14 cellular contexts compared by ENCODE assay signal in genomic region chr19:18253716-18254115, GRCh38. TPM values are rescaled to one million over a fixed set of nuclear protein-coding genes. Genes with fewer than 3 reads are reported as not detected.
DNase-seq lines count a peak whose midpoint lies in the region; FAIRE-seq and TF ChIP-seq lines count a peak whose summit lies in the region.
"Had no signal": no experiment of that assay in that cellular context is flagged by ENCODE, and none has a peak within 500 bp of the region (broad histone marks: within the 10 kb centered on the region; RNA-seq: fewer than 3 reads in every experiment).

No MANE protein-coding gene starts in this region.

- no peaks in the 10 kb centered on the region for H3K36me3 ChIP-seq in bronchial epithelial cell (ENCODE audit: control insufficient read depth, insufficient read depth, low read length)
- no peaks in the 10 kb centered on the region for H3K36me3 ChIP-seq in mucosa of stomach (ENCODE audit: control insufficient read depth, insufficient read depth, low read length)
- H3K36me3 ChIP-seq: neutrophil had no signal

- H3K27me3 ChIP-seq in bronchial epithelial cell (ENCODE audit: control insufficient read depth, insufficient read depth, low read length) (no peaks in the 10 kb centered on the region), mucosa of stomach (ENCODE audit: control insufficient read depth, insufficient read depth, low read length) (no peaks in the 10 kb centered on the region)

- DNase-seq in Calu3, result peak; percentile 58
- DNase-seq in NAMALWA (ENCODE audit: low spot score), result peak; percentile 40
- peak; percentile 92 for DNase-seq in bronchial epithelial cell (ENCODE audit: low read depth)
- no peak for DNase-seq in amniotic stem cell (lab: John Stamatoyannopoulos, UW)
- no peak for DNase-seq in mesenteric fat pad (ENCODE audit: low spot score)
- no peak for DNase-seq in retina
- DNase-seq in activated CD4-positive, alpha-beta T cell treated with anti-CD3 and anti-CD28 coated beads, Interleukin-2, amount 10 ng/mL, durations not matched to agents 24 days and 14 days, result no peak
- DNase-seq: activated CD8-positive, alpha-beta T cell treated with anti-CD3 and anti-CD28 coated beads for 36 hours; activated naive CD4-positive, alpha-beta T cell treated with anti-CD3 and anti-CD28 coated beads for 36 hours; NCI-H1105 treated with DMSO at 0.1 percent for 48 hours; NCI-H526 had no signal

- H3K9ac ChIP-seq in mucosa of stomach (ENCODE audit: low read length), result peak overlapping the region; percentile 80

- intact Hi-C loops in Calu3 (cut with micrococcal nuclease; ENCODE audit: unreplicated experiment), result loop anchor here (5.0 kb wide), 2 partner anchors 46 to 246 kb away; partner anchors contain the start of gene ARRDC2
- intact Hi-C loops in activated CD4-positive, alpha-beta T cell treated with anti-CD3 and anti-CD28 coated beads, Interleukin-2, amount 10 ng/mL, durations not matched to agents 24 days and 14 days (cut with micrococcal nuclease), result loop anchor here (2.0 kb wide), 2 partner anchors 25 to 141 kb away; no protein-coding TSS in a partner anchor

- no peaks in the 10 kb centered on the region for H3K9me3 Mint-ChIP-seq in Calu3 (ENCODE audit: low read depth, unreplicated experiment)
- no peaks in the 10 kb centered on the region for H3K9me3 Mint-ChIP-seq in activated CD4-positive, alpha-beta T cell treated with anti-CD3 and anti-CD28 coated beads, Interleukin-2, amount 10 ng/mL, durations not matched to agents 24 days and 14 days
- H3K9me3 Mint-ChIP-seq: activated CD8-positive, alpha-beta T cell treated with anti-CD3 and anti-CD28 coated beads for 36 hours; activated naive CD4-positive, alpha-beta T cell treated with anti-CD3 and anti-CD28 coated beads for 36 hours had no signal

- peaks cover 21% of the 10 kb centered on the region for H3K4me1 Mint-ChIP-seq in Calu3 (ENCODE audit: low read depth, unreplicated experiment)
- H3K4me1 Mint-ChIP-seq in activated CD4-positive, alpha-beta T cell treated with anti-CD3 and anti-CD28 coated beads, Interleukin-2, amount 10 ng/mL, durations not matched to agents 24 days and 14 days, result peaks cover 7% of the 10 kb centered on the region

- H3K4me3 Mint-ChIP-seq in Calu3 (ENCODE audit: low read depth, unreplicated experiment), result peak overlapping the region; percentile 16
- no peak overlapping the region for H3K4me3 Mint-ChIP-seq in activated CD4-positive, alpha-beta T cell treated with anti-CD3 and anti-CD28 coated beads, Interleukin-2, amount 10 ng/mL, durations not matched to agents 24 days and 14 days
- H3K4me3 Mint-ChIP-seq: activated CD8-positive, alpha-beta T cell treated with anti-CD3 and anti-CD28 coated beads for 36 hours; activated naive CD4-positive, alpha-beta T cell treated with anti-CD3 and anti-CD28 coated beads for 36 hours had no signal

- H3K4me3 ChIP-seq in bronchial epithelial cell (ENCODE audit: low read depth, low read length), result no peak overlapping the region
- peak overlapping the region; percentile 39 for H3K4me3 ChIP-seq in mucosa of stomach (ENCODE audit: low read length)

- H3K4me1 ChIP-seq in mucosa of stomach (ENCODE audit: control insufficient read depth, insufficient read depth, low read length), result peaks cover 32% of the 10 kb centered on the region

- no peaks in the 10 kb centered on the region for H3K27me3 Mint-ChIP-seq in Calu3 (ENCODE audit: unreplicated experiment)
- peaks cover 22% of the 10 kb centered on the region for H3K27me3 Mint-ChIP-seq in activated CD4-positive, alpha-beta T cell treated with anti-CD3 and anti-CD28 coated beads, Interleukin-2, amount 10 ng/mL, durations not matched to agents 24 days and 14 days

- no TSS peak for BruUV-seq in Calu3 (replicated peaks; lab: Mats Ljungman, UMichigan)

- no peaks in the 10 kb centered on the region for H3K36me3 Mint-ChIP-seq in Calu3 (ENCODE audit: insufficient read depth, unreplicated experiment)
- H3K36me3 Mint-ChIP-seq in activated CD4-positive, alpha-beta T cell treated with anti-CD3 and anti-CD28 coated beads, Interleukin-2, amount 10 ng/mL, durations not matched to agents 24 days and 14 days (ENCODE audit: low read depth), result no peaks in the 10 kb centered on the region

- peak overlapping the region; percentile 46 for H3K27ac Mint-ChIP-seq in Calu3 (ENCODE audit: unreplicated experiment)
- H3K27ac Mint-ChIP-seq in activated CD4-positive, alpha-beta T cell treated with anti-CD3 and anti-CD28 coated beads, Interleukin-2, amount 10 ng/mL, durations not matched to agents 24 days and 14 days, result no peak overlapping the region
- H3K27ac Mint-ChIP-seq: activated CD8-positive, alpha-beta T cell treated with anti-CD3 and anti-CD28 coated beads for 36 hours; activated naive CD4-positive, alpha-beta T cell treated with anti-CD3 and anti-CD28 coated beads for 36 hours had no signal

- CTCF ChIA-PET in Calu3 (lab: Charles Lee), result interaction anchor here (0.5 to 1.6 kb wide), 4 partner anchors 13 to 143 kb away, joined by 3 to 6 read pairs (median 5); no protein-coding TSS in a partner anchor

- FAIRE-seq in bronchial epithelial cell (lab: Jason Lieb, UNC), result peak; percentile 99

- H3K9me3 ChIP-seq in mucosa of stomach (ENCODE audit: control insufficient read depth, low read length), result no peaks in the 10 kb centered on the region
- H3K9me3 ChIP-seq: neutrophil had no signal

- TF ChIP-seq CTCF in Calu3 (IDR thresholded peaks at IDR 0.05; ENCODE audit: unreplicated experiment) (no peak), bronchial epithelial cell (IDR thresholded peaks at IDR 0.05; ENCODE audit: insufficient read depth, low read length, severe bottlenecking) (no peak)

RNA-seq across cellular contexts. Expression of gene IQCN, which starts 20.5 kb away (rescaled TPM):
- total RNA-seq in Calu3 (2022), result 1.5 and 1.6 TPM in 2 replicates
- under 0.01 TPM in 1 of 2 replicates, not detected in the other for total RNA-seq in bronchial epithelial cell
- total RNA-seq in mesenteric fat pad, result 2.8 TPM
- total RNA-seq in activated CD4-positive, alpha-beta T cell treated with anti-CD3 and anti-CD28 coated beads, Interleukin-2, amount 10 ng/mL, durations not matched to agents 24 days and 14 days, result 2.3 and 3.0 TPM in 2 replicates

RNA-seq across cellular contexts. Expression of gene PDE4C, which starts 27.5 kb away (rescaled TPM):
- total RNA-seq in Calu3 (2022) (0.90 and 2.4 TPM in 2 replicates), bronchial epithelial cell (0.26 and 0.38 TPM in 2 replicates), mesenteric fat pad (not detected)
- 0.14 and 0.37 TPM in 2 replicates for total RNA-seq in activated CD4-positive, alpha-beta T cell treated with anti-CD3 and anti-CD28 coated beads, Interleukin-2, amount 10 ng/mL, durations not matched to agents 24 days and 14 days
- total RNA-seq: T-helper 1 cell treated with Interleukin-12 subunit alpha and Interleukin-12 subunit beta and Interleukin-4 antibody, amounts not matched to agents 30 ng/mL and 1 ng/mL, for 36 hours had no signal

RNA-seq across cellular contexts. Expression of gene JUND, which starts 27.7 kb away (rescaled TPM):
- total RNA-seq in Calu3 (2022), result 44.9 and 60.9 TPM in 2 replicates
- 54.0 and 89.0 TPM in 2 replicates for total RNA-seq in bronchial epithelial cell
- total RNA-seq in mesenteric fat pad, result 320 TPM
- 382 and 413 TPM in 2 replicates for total RNA-seq in activated CD4-positive, alpha-beta T cell treated with anti-CD3 and anti-CD28 coated beads, Interleukin-2, amount 10 ng/mL, durations not matched to agents 24 days and 14 days

RNA-seq across cellular contexts. Expression of gene RAB3A, which starts 49.9 kb away (rescaled TPM):
- 1.9 TPM in 2 replicates for total RNA-seq in Calu3 (2022)
- total RNA-seq in bronchial epithelial cell, result 0.53 and 1.0 TPM in 2 replicates
- total RNA-seq in mesenteric fat pad, result 3.0 TPM
- total RNA-seq in activated CD4-positive, alpha-beta T cell treated with anti-CD3 and anti-CD28 coated beads, Interleukin-2, amount 10 ng/mL, durations not matched to agents 24 days and 14 days, result 9.6 and 10.3 TPM in 2 replicates

Comparison
In these comparisons a context has a peak if more than half of its experiments do, and no peak if none do; other contexts are left out.
1. DNase-seq: peak in Calu3 (single experiment), NAMALWA (single experiment) and bronchial epithelial cell (single experiment); none in amniotic stem cell (single experiment), mesenteric fat pad (single experiment), retina (single experiment) and activated CD4-positive, alpha-beta T cell treated with anti-CD3 and anti-CD28 coated beads, Interleukin-2, amount 10 ng/mL, durations not matched to agents 24 days and 14 days (single experiment).